ENCODE assay signal across 26 cellular contexts in the genomic region with DNA sequence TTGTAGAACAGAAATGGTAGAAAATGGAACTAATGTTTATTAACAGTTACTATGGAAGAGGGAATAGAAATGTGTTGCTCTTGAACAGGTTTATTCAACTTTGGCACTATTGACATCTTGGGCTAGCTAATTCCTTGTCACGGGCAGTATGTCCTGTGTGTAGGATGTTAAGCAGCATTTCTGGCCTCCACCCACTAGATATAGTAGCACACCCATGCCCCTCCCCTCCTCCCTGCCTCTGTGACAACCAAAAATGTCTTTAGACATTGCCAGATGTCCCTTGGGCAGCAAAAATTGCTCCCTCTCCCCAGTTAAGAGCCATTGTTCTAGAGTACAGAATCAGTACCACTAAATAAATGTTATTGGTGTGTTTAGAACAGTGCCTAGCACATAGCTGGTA.
DNase-seq lines count a peak whose midpoint lies in the region; ATAC-seq, FAIRE-seq and TF ChIP-seq lines count a peak whose summit lies in the region.
"Had no signal": no experiment of that assay in that cellular context is flagged by ENCODE, and none has a peak within 500 bp of the region (broad histone marks: within the 10 kb centered on the region; RNA-seq: fewer than 3 reads in every experiment).

No MANE protein-coding gene starts in this region.

- H3K56ac ChIP-seq in mesendoderm (ENCODE audit: low read length), result no peak overlapping the region

- CTCF ChIA-PET in HepG2 (lab: Yijun Ruan, JAX; ENCODE audit: low intra/inter-chr PET ratio, low total read pairs), result no interaction called here

- no peak overlapping the region for H3K4ac ChIP-seq in mesendoderm (ENCODE audit: low read depth, low read length)

- H3K4me3 ChIP-seq in right lobe of liver, result no peak overlapping the region
- H3K4me3 ChIP-seq in HepG2 (replicated peaks in 1 of 3; ENCODE audit: insufficient read depth in 1 of 3, low read depth in 2 of 3, low read length in 3 of 3), result no peak overlapping the region
- no peak overlapping the region for H3K4me3 ChIP-seq in gastroesophageal sphincter
- peak overlapping the region; percentile 14 for H3K4me3 ChIP-seq in mesendoderm (ENCODE audit: low read length)
- H3K4me3 ChIP-seq in aorta (ENCODE audit: low read length in 2 of 2), result no peak overlapping the region
- H3K4me3 ChIP-seq: A549, BLaER1, prostate gland, SK-N-MC, suprapubic skin, vagina had no signal

- H2BK120ac ChIP-seq in mesendoderm (ENCODE audit: low read depth, low read length), result no peak overlapping the region

- POLR2A ChIA-PET in HepG2 (lab: Yijun Ruan, JAX), result no interaction called here

- H2AFZ ChIP-seq in HepG2 (ENCODE audit: low read length), result no peak overlapping the region

- no peaks in the 10 kb centered on the region for H3K79me1 ChIP-seq in mesendoderm (ENCODE audit: low read length)

- H3K79me2 ChIP-seq in HepG2 (ENCODE audit: insufficient read depth, low read length) (no peaks in the 10 kb centered on the region), mesendoderm (ENCODE audit: control insufficient read depth, insufficient read depth, low read length) (no peaks in the 10 kb centered on the region)

- H3K36me3 ChIP-seq in right lobe of liver (no peaks in the 10 kb centered on the region), HepG2 (replicated peaks in 1 of 2; ENCODE audit: control insufficient read depth in 1 of 2, insufficient read depth in 2 of 2, low read length in 2 of 2) (no peaks in the 10 kb centered on the region), gastroesophageal sphincter (no peaks in the 10 kb centered on the region), mesendoderm (ENCODE audit: control insufficient read depth, insufficient read depth, low read length) (no peaks in the 10 kb centered on the region), aorta (ENCODE audit: control insufficient read depth in 1 of 2, insufficient read depth in 2 of 2, low read length in 1 of 2) (no peaks in the 10 kb centered on the region)
- H3K36me3 ChIP-seq: BLaER1, prostate gland, suprapubic skin, vagina had no signal

- H3K9ac ChIP-seq in HepG2 (ENCODE audit: insufficient read depth, low read depth, low read length) (no peak overlapping the region), mesendoderm (ENCODE audit: low read length) (no peak overlapping the region)
- H3K9ac ChIP-seq: BLaER1 had no signal

- H3K27me3 ChIP-seq in right lobe of liver, result no peaks in the 10 kb centered on the region
- no peaks in the 10 kb centered on the region for H3K27me3 ChIP-seq in HepG2 (ENCODE audit: control insufficient read depth in 1 of 2, insufficient read depth in 2 of 2, low read length in 2 of 2)
- peaks cover 6% of the 10 kb centered on the region for H3K27me3 ChIP-seq in gastroesophageal sphincter
- H3K27me3 ChIP-seq in mesendoderm (ENCODE audit: insufficient read depth, low read length, poor library complexity), result no peaks in the 10 kb centered on the region
- H3K27me3 ChIP-seq in aorta (ENCODE audit: control insufficient read depth in 1 of 2, insufficient read depth in 2 of 2, low read length in 1 of 2), result no peaks in the 10 kb centered on the region
- H3K27me3 ChIP-seq: BLaER1, suprapubic skin, vagina had no signal

- no peak overlapping the region for H4K5ac ChIP-seq in mesendoderm (ENCODE audit: low read length)

- no peaks in the 10 kb centered on the region for H4K20me1 ChIP-seq in HepG2 (ENCODE audit: insufficient read depth, low read length)
- H4K20me1 ChIP-seq: BLaER1 had no signal

- in situ Hi-C loops in HepG2 (cut with HindIII; ENCODE audit: extremely low pct_ligation_motif_present, low pct_unique_long_range_greater_than_20kb), result no loop called here

- H3K9me3 ChIP-seq in right lobe of liver (no peaks in the 10 kb centered on the region), HepG2 (ENCODE audit: low read length) (peaks cover 90% of the 10 kb centered on the region), gastroesophageal sphincter (peaks cover 0 to 12% (median 2%) of the 10 kb centered on the region in 3 donors), aorta (ENCODE audit: control insufficient read depth, low read length) (no peaks in the 10 kb centered on the region)
- H3K9me3 ChIP-seq: prostate gland had no signal

- no peak for DNase-seq in right lobe of liver
- DNase-seq in HepG2 (ENCODE audit: low spot score), result no peak
- DNase-seq in mesendoderm, result no peak
- no peak for DNase-seq in aorta
- DNase-seq in D721Med (ENCODE audit: insufficient read length, low spot score), result no peak
- no peak for DNase-seq in stimulated activated CD4-positive, alpha-beta T cell treated with anti-CD3 and anti-CD28 coated beads, Interleukin-2, amount 100 ng/mL, for 48 hours
- no peak for DNase-seq in GM19240 (ENCODE audit: insufficient read length, low spot score)
- DNase-seq: activated CD4-positive, alpha-beta T cell treated with anti-CD3 and anti-CD28 coated beads, Interleukin-2, amount 10 ng/mL, durations not matched to agents 24 days and 14 days; caudate nucleus; HCEC 1CT; head of caudate nucleus; IMR-90; NCI-H1105; NCI-H2081; NCI-H226; NCI-H748 treated with DMSO at 0.1 percent for 48 hours; small intestine; stimulated activated CD4-positive, alpha-beta T cell treated with anti-CD3 and anti-CD28 coated beads, Interleukin-2, amount 100 ng/mL, for 24 hours had no signal

- intact Hi-C loops in right lobe of liver (cut with DNase I), result no loop called here
- intact Hi-C loops in HepG2 (cut with micrococcal nuclease; ENCODE audit: unreplicated experiment), result no loop called here
- intact Hi-C loops in aorta (cut with DNase I), result no loop called here

- no peak overlapping the region for H2AK5ac ChIP-seq in mesendoderm (ENCODE audit: low read length)

- TF ChIP-seq RAD21 in HepG2 (CRISPR knock-in tag; IDR thresholded peaks at IDR 0.05), result no peak

- H3K27ac ChIP-seq in right lobe of liver, result no peak overlapping the region
- H3K27ac ChIP-seq in HepG2 (ENCODE audit: extremely low read length, insufficient read depth, low read length), result no peak overlapping the region
- no peak overlapping the region for H3K27ac ChIP-seq in gastroesophageal sphincter
- H3K27ac ChIP-seq in mesendoderm (ENCODE audit: low read depth, low read length), result no peak overlapping the region
- H3K27ac ChIP-seq in aorta (ENCODE audit: low read depth in 1 of 2, low read length in 2 of 2), result no peak overlapping the region
- H3K27ac ChIP-seq: A549, BLaER1, prostate gland, SK-N-MC, suprapubic skin, vagina, VCaP had no signal

- ATAC-seq in right lobe of liver (peak in 3 of 4 donors; percentile 11 to 23 (median 14)), HepG2 (no peak), gastroesophageal sphincter (peak; percentile 3), aorta (ENCODE audit: low FRiP score) (peak; percentile 15)

- 39% methylated on average over 1 of the region's 1 CpG for WGBS in right lobe of liver (ENCODE audit: insufficient coverage, low coverage, low lambda C conversion rate, missing lambda C conversion rate)
- 2% methylated on average over 1 of the region's 1 CpG for WGBS in HepG2 (ENCODE audit: low lambda C conversion rate)
- 62 to 66% methylated on average over 1 of the region's 1 CpG for WGBS in gastroesophageal sphincter (ENCODE audit: low coverage in 1 of 2), 2 donors
- WGBS in mesendoderm (ENCODE audit: extremely low coverage, insufficient coverage, low lambda C conversion rate), result no CpG with 5 or more reads among the region's 1 CpG
- 52 to 61% methylated on average over 1 of the region's 1 CpG for WGBS in aorta, 2 donors

- no peak for TF ChIP-seq POLR2A in right lobe of liver (IDR thresholded peaks at IDR 0.05)
- TF ChIP-seq POLR2A in HepG2 (IDR thresholded peaks at IDR 0.05; ENCODE audit: insufficient read depth in 1 of 2, low read depth in 2 of 2, low read length in 2 of 2), result no peak
- TF ChIP-seq POLR2A in gastroesophageal sphincter (IDR thresholded peaks at IDR 0.05), result no peak

- H3K4me2 ChIP-seq in HepG2 (ENCODE audit: low read depth, low read length), result no peak overlapping the region
- H3K4me2 ChIP-seq in mesendoderm (ENCODE audit: low read length), result no peak overlapping the region
- H3K4me2 ChIP-seq: A549, BLaER1 had no signal

- no peak overlapping the region for H2BK5ac ChIP-seq in mesendoderm (ENCODE audit: low read length)

- no peaks in the 10 kb centered on the region for H3K4me1 ChIP-seq in right lobe of liver
- no peaks in the 10 kb centered on the region for H3K4me1 ChIP-seq in HepG2 (ENCODE audit: insufficient read depth, low read length)
- H3K4me1 ChIP-seq in gastroesophageal sphincter, result no peaks in the 10 kb centered on the region
- no peaks in the 10 kb centered on the region for H3K4me1 ChIP-seq in mesendoderm (ENCODE audit: control insufficient read depth, low read depth, low read length)
- no peaks in the 10 kb centered on the region for H3K4me1 ChIP-seq in aorta (ENCODE audit: control insufficient read depth in 1 of 2, insufficient read depth in 2 of 2, low read length in 2 of 2)
- H3K4me1 ChIP-seq: A549, BLaER1, prostate gland, suprapubic skin, vagina had no signal

- TF ChIP-seq CTCF in right lobe of liver (IDR thresholded peaks at IDR 0.05) (no peak), HepG2 (CRISPR knock-in tag; IDR thresholded peaks at IDR 0.05) (no peak), gastroesophageal sphincter (IDR thresholded peaks at IDR 0.05) (no peak), D721Med (IDR thresholded peaks at IDR 0.05; ENCODE audit: insufficient read depth, missing control alignments) (no peak)

- BruUV-seq in HepG2 (replicated peaks; lab: Mats Ljungman, UMichigan), result no TSS peak

- TF ChIP-seq EP300 in HepG2 (IDR thresholded peaks at IDR 0.05; ENCODE audit: low read depth in 2 of 2, low read length in 2 of 2) (no peak), HepG2 (CRISPR knock-in tag; IDR thresholded peaks at IDR 0.05; ENCODE audit: borderline replicate concordance) (no peak), gastroesophageal sphincter (IDR thresholded peaks at IDR 0.05) (no peak)

- no peak overlapping the region for H2BK15ac ChIP-seq in mesendoderm (replicated peaks; ENCODE audit: low read depth)

- H3K18ac ChIP-seq in mesendoderm (ENCODE audit: low read length), result no peak overlapping the region

- FAIRE-seq in HepG2 (lab: Jason Lieb, UNC) (no peak), D721Med (lab: Jason Lieb, UNC) (no peak)
- FAIRE-seq: A549, small intestine had no signal

- H3K23ac ChIP-seq in mesendoderm (ENCODE audit: low read length), result no peak overlapping the region

- H4K8ac ChIP-seq in mesendoderm (ENCODE audit: low read depth, low read length), result no peak overlapping the region

TF ChIP-seq in HepG2, 621 proteins besides CTCF, POLR2A, EP300 and RAD21 (continues in another document):
- TF ChIP-seq ZMYM4 (CRISPR knock-in tag; IDR thresholded peaks at IDR 0.05) (no peak), CCDC6 (CRISPR knock-in tag; IDR thresholded peaks at IDR 0.05) (no peak)
